9 cellular contexts compared by ENCODE assay signal in the genomic region with DNA sequence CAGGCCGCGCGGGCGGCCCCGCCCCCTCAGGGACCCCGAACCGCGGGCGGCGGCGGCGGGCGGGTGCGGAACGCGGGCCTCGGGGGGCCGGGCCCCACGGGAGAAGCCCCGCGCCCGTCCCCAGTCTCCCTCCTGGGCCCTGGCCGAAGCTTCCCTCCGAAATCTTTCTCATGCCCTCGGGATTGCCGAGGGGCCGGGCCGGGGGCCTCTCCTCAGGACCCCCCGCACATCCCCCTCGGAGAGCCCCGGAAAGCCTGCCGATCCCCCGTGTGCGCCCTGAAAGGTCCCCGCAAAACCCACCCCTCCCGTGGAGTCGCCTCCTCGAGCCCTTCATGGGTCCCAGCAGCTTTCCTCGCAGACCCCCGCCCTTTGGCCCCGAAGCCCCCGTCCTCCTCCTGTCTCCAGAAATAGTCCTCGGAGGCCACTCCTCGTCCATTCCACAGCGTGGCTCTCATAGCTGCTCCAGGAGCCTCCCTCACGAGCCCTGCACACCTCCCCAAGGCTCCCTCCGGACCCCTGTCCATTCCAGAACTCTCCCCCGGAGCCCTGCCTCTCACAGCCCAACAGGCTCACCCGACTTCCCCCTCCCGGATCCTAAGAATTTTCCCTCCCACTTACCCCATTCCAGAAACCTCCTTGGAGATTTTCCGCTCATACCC. TPM values are rescaled to one million over a fixed set of nuclear protein-coding genes. Genes with fewer than 3 reads are reported as not detected.
DNase-seq lines count a peak whose midpoint lies in the region; ATAC-seq and TF ChIP-seq lines count a peak whose summit lies in the region.
"Had no signal": no experiment of that assay in that cellular context is flagged by ENCODE, and none has a peak within 500 bp of the region (broad histone marks: within the 10 kb centered on the region; RNA-seq: fewer than 3 reads in every experiment).

No MANE protein-coding gene starts in this region.

- no peaks in the 10 kb centered on the region for H3K27me3 Mint-ChIP-seq in CD8-positive, alpha-beta T cell (ENCODE audit: low read depth)
- H3K27me3 Mint-ChIP-seq in type B pancreatic cell, result no peaks in the 10 kb centered on the region

- peak overlapping the region; percentile 88 for H3K27ac Mint-ChIP-seq in CD8-positive, alpha-beta T cell
- H3K27ac Mint-ChIP-seq in type B pancreatic cell, result peak overlapping the region; percentile 86

- peaks cover 37% of the 10 kb centered on the region for H3K36me3 Mint-ChIP-seq in CD8-positive, alpha-beta T cell
- H3K36me3 Mint-ChIP-seq in type B pancreatic cell, result peaks cover 20% of the 10 kb centered on the region

- H3K4me3 Mint-ChIP-seq in CD8-positive, alpha-beta T cell, result peak overlapping the region; percentile 81
- H3K4me3 Mint-ChIP-seq in type B pancreatic cell, result peak overlapping the region; percentile 91

- H3K4me3 ChIP-seq in CD8-positive, alpha-beta T cell (ENCODE audit: low read depth, low read length), result peak overlapping the region; percentile 55
- H3K4me3 ChIP-seq in cardiac fibroblast (replicated peaks in 1 of 2; ENCODE audit: low read depth in 2 of 2, low read length in 2 of 2) (peak overlapping the region; percentile 77 to 94), lower leg skin (ENCODE audit: low read depth, poor library complexity, severe bottlenecking) (peak overlapping the region; percentile 73)

- TF ChIP-seq POLR2A in lower leg skin (IDR thresholded peaks at IDR 0.05), result no peak

- H3K27ac ChIP-seq in CD8-positive, alpha-beta T cell (ENCODE audit: low read depth, low read length), result peak overlapping the region; percentile 67
- peak overlapping the region; percentile 59 for H3K27ac ChIP-seq in KOPT-K1 (ENCODE audit: low read depth, low read length, poor library complexity, severe bottlenecking)

- H3K9me3 Mint-ChIP-seq in CD8-positive, alpha-beta T cell, result no peaks in the 10 kb centered on the region
- H3K9me3 Mint-ChIP-seq in type B pancreatic cell, result no peaks in the 10 kb centered on the region

- H3K9me3 ChIP-seq in CD8-positive, alpha-beta T cell (ENCODE audit: low read length), result no peaks in the 10 kb centered on the region
- no peaks in the 10 kb centered on the region for H3K9me3 ChIP-seq in KOPT-K1 (ENCODE audit: insufficient read depth, low read length, poor library complexity, severe bottlenecking)

- no peak for TF ChIP-seq CTCF in CD8-positive, alpha-beta T cell (IDR thresholded peaks at IDR 0.05)
- TF ChIP-seq CTCF in cardiac fibroblast (IDR thresholded peaks at IDR 0.05; ENCODE audit: low read depth, low read length) (no peak), lower leg skin (IDR thresholded peaks at IDR 0.05) (no peak), type B pancreatic cell (conservative IDR thresholded peaks at IDR 0.05) (no peak)

- CTCF ChIA-PET in CD8-positive, alpha-beta T cell (lab: Charles Lee), result no interaction called here

- DNase-seq in CD8-positive, alpha-beta T cell, result peak in 2 of 7 experiments; percentile 17 to 26
- DNase-seq in cardiac fibroblast (ENCODE audit: low read depth in 2 of 2) (peak; percentile 19 to 36), lower leg skin (ENCODE audit: low spot score in 2 of 2) (no peak), type B pancreatic cell (ENCODE audit: extremely low spot score, unreplicated experiment) (no peak)
- no peak for DNase-seq in stimulated activated CD8-positive, alpha-beta memory T cell treated with anti-CD3 and anti-CD28 coated beads, Interleukin-4, amount 100 ng/mL, for 48 hours

- WGBS in lower leg skin, 2 donors, result 2% methylated on average over 21 to 43 of the region's 51 CpGs

- intact Hi-C loops in CD8-positive, alpha-beta T cell (cut with DNase I, micrococcal nuclease), result loop anchor here (1.0 to 10.0 kb wide), 13 partner anchors 49 to 1100 kb away; partner anchors contain the start of genes EID2B (in 2 of the 2), MED29 (in 2 of the 2), PAF1 (in 2 of the 2) and PLEKHG2 (in 2 of the 2)
- intact Hi-C loops in lower leg skin (cut with DNase I; ENCODE audit: low total_unique reads), result no loop called here

- POLR2A ChIA-PET in CD8-positive, alpha-beta T cell (lab: Charles Lee), result interaction anchor here (0.6 to 1.9 kb wide), 16 partner anchors 8 to 1920 kb away, joined by 3 to 13 read pairs (median 4); partner anchors contain the start of genes MED29, PAF1, PLEKHG2 and RPS16

- peaks cover 70% of the 10 kb centered on the region for H3K4me1 Mint-ChIP-seq in CD8-positive, alpha-beta T cell (ENCODE audit: low read depth)
- H3K4me1 Mint-ChIP-seq in type B pancreatic cell (ENCODE audit: unreplicated experiment), result peaks cover 56% of the 10 kb centered on the region

- H3K4me1 ChIP-seq in CD8-positive, alpha-beta T cell (ENCODE audit: insufficient read depth, low read length), result peaks cover 29% of the 10 kb centered on the region

- no peak for ATAC-seq in CD8-positive, alpha-beta T cell
- ATAC-seq in GM18517 (IDR thresholded peaks at IDR 0.05; ENCODE audit: unreplicated experiment) (no peak), HG03039 (IDR thresholded peaks at IDR 0.05; ENCODE audit: unreplicated experiment) (no peak)

- H3K36me3 ChIP-seq in CD8-positive, alpha-beta T cell (ENCODE audit: insufficient read depth, low read length), result no peaks in the 10 kb centered on the region
- H3K36me3 ChIP-seq in KOPT-K1 (ENCODE audit: insufficient read depth, low read length), result peaks cover 13% of the 10 kb centered on the region

- H3K27me3 ChIP-seq in CD8-positive, alpha-beta T cell (ENCODE audit: insufficient read depth, low read length), result no peaks in the 10 kb centered on the region

RNA-seq across cellular contexts. Expression of gene SAMD4B, which starts 0.6 kb away (rescaled TPM):
- 10 to 100 TPM; 68.3 to 78.1 TPM for total RNA-seq in CD8-positive, alpha-beta T cell
- total RNA-seq in lower leg skin (100 to 1,000 TPM; 102 to 132 (median 118) TPM), type B pancreatic cell (ENCODE audit: low replicate concordance) (116 and 123 TPM in 2 replicates)

RNA-seq across cellular contexts. Expression of gene GMFG, which starts 6.9 kb away (rescaled TPM):
- total RNA-seq in CD8-positive, alpha-beta T cell, result 100 to 1,000 TPM; 247 to 248 TPM
- 10 to 100 TPM in 2 of 4 donors, 1 to 10 TPM in 1, under 1 TPM in 1; 0.72 to 12.6 (median 8.8) TPM for total RNA-seq in lower leg skin
- not detected in 2 replicates for total RNA-seq in type B pancreatic cell (ENCODE audit: low replicate concordance)
- total RNA-seq: LHCN-M2 had no signal

RNA-seq across cellular contexts. Expression of gene LRFN1, which starts 22.1 kb away (rescaled TPM):
- 1 to 10 TPM; 2.1 to 2.3 TPM for total RNA-seq in CD8-positive, alpha-beta T cell
- total RNA-seq in lower leg skin, result 1 to 10 TPM in 2 of 4 donors, under 1 TPM in 2; 0.46 to 3.5 (median 1.5) TPM
- 3.6 and 5.6 TPM in 2 replicates for total RNA-seq in type B pancreatic cell (ENCODE audit: low replicate concordance)
- total RNA-seq: LHCN-M2 had no signal

RNA-seq across cellular contexts. Expression of gene IFNL1, which starts 46.6 kb away (rescaled TPM):
- total RNA-seq in CD8-positive, alpha-beta T cell, result under 1 TPM in 1 of 2 experiments, not detected in 1; 0.38 TPM
- not detected for total RNA-seq in lower leg skin
- total RNA-seq in type B pancreatic cell (ENCODE audit: low replicate concordance), result not detected in 2 replicates
- total RNA-seq: LHCN-M2 had no signal

RNA-seq across cellular contexts. Expression of gene PAF1, which starts 48.1 kb away (rescaled TPM):
- 100 to 1,000 TPM; 109 to 117 TPM for total RNA-seq in CD8-positive, alpha-beta T cell
- total RNA-seq in lower leg skin (10 to 100 TPM; 22.4 to 48.0 (median 36.3) TPM), type B pancreatic cell (ENCODE audit: low replicate concordance) (36.9 and 43.6 TPM in 2 replicates)

Comparison
In these comparisons a context has a peak if more than half of its experiments do, and no peak if none do; other contexts are left out.
1. DNase-seq: peak in cardiac fibroblast (2 of 2); none in lower leg skin (0 of 2), type B pancreatic cell (single experiment) and stimulated activated CD8-positive, alpha-beta memory T cell treated with anti-CD3 and anti-CD28 coated beads, Interleukin-4, amount 100 ng/mL, for 48 hours (single experiment).
2. RNA of gene GMFG, which starts 6.9 kb away (total RNA-seq): 247 to 248 TPM in CD8-positive, alpha-beta T cell; 0.72 to 12.6 TPM in lower leg skin and not detected in type B pancreatic cell; every median in the first group is over 10 times any median in the second.
3. Peak in every context shown above with its lines, with median percentiles within 50 percentile points of each other: H3K4me3 ChIP-seq.